In genomic region chr1:86394416-86394815, GRCh38 we compare ENCODE assay signal across 12 cellular contexts. TPM values are rescaled to one million over a fixed set of nuclear protein-coding genes. Genes with fewer than 3 reads are reported as not detected.
A peak's percentile ranks its signal among the peaks of the same experiment; 100 is the strongest.
DNase-seq lines count a peak whose midpoint lies in the region; ATAC-seq and TF ChIP-seq lines count a peak whose summit lies in the region.
"Had no signal": no experiment of that assay in that cellular context is flagged by ENCODE, and none has a peak within 500 bp of the region (broad histone marks: within the 10 kb centered on the region; RNA-seq: fewer than 3 reads in every experiment).

No MANE protein-coding gene starts in this region.

- peaks cover 64% of the 10 kb centered on the region for H3K4me1 Mint-ChIP-seq in activated T-cell treated with anti-CD3 and anti-CD28 coated beads, Interleukin-2, amount 50 U/mL, for 4 hours (ENCODE audit: low read depth)
- H3K4me1 Mint-ChIP-seq in activated T-helper 2 cell treated with anti-CD3 and anti-CD28 coated beads, Interferon-gamma antibody, Interleukin-2, Interleukin-4, amounts not matched to agents 10 μg/mL and 5 μg/mL and 100 μg/mL, durations not matched to agents 14 hours and 24 hours and 36 hours (ENCODE audit: low read depth) = peaks cover 47% of the 10 kb centered on the region
- H3K4me1 Mint-ChIP-seq in stimulated activated memory B cell treated with anti-CD40 and anti-IgM and Interleukin-4, amounts not matched to agents 10 μg/mL and 1 μg/mL and 100 μg/mL, for 72 hours = peaks cover 54% of the 10 kb centered on the region

- no peak for ATAC-seq in activated T-cell treated with anti-CD3 and anti-CD28 coated beads, Interleukin-2, amount 50 U/mL, for 4 hours
- ATAC-seq in stimulated activated memory B cell treated with anti-CD40 and anti-IgM and Interleukin-4, amounts not matched to agents 10 μg/mL and 1 μg/mL and 100 μg/mL, for 72 hours = no peak
- no peak for ATAC-seq in HG02938 (IDR thresholded peaks at IDR 0.05; ENCODE audit: unreplicated experiment)
- no peak for ATAC-seq in GM21381 (IDR thresholded peaks at IDR 0.05; ENCODE audit: unreplicated experiment)

- intact Hi-C loops in activated T-helper 2 cell treated with anti-CD3 and anti-CD28 coated beads, Interferon-gamma antibody, Interleukin-2, Interleukin-4, amounts not matched to agents 10 μg/mL and 5 μg/mL and 100 μg/mL, durations not matched to agents 14 hours and 24 hours and 36 hours (cut with micrococcal nuclease) = loop anchor here (10.0 kb wide), 2 partner anchors 520 to 650 kb away; partner anchors contain the start of genes HS2ST1 and SELENOF

- peak overlapping the region; percentile 19 for H3K4me3 ChIP-seq in fibroblast of the aortic adventitia (ENCODE audit: low read depth, low read length)

- peak overlapping the region; percentile 95 for H3K4me3 Mint-ChIP-seq in activated T-cell treated with anti-CD3 and anti-CD28 coated beads, Interleukin-2, amount 50 U/mL, for 4 hours
- H3K4me3 Mint-ChIP-seq in activated T-helper 2 cell treated with anti-CD3 and anti-CD28 coated beads, Interferon-gamma antibody, Interleukin-2, Interleukin-4, amounts not matched to agents 10 μg/mL and 5 μg/mL and 100 μg/mL, durations not matched to agents 14 hours and 24 hours and 36 hours (ENCODE audit: low read depth) = peak overlapping the region; percentile 15
- peak overlapping the region; percentile 15 for H3K4me3 Mint-ChIP-seq in stimulated activated memory B cell treated with anti-CD40 and anti-IgM and Interleukin-4, amounts not matched to agents 10 μg/mL and 1 μg/mL and 100 μg/mL, for 72 hours

- no peaks in the 10 kb centered on the region for H3K36me3 Mint-ChIP-seq in activated T-cell treated with anti-CD3 and anti-CD28 coated beads, Interleukin-2, amount 50 U/mL, for 4 hours (ENCODE audit: insufficient read depth)
- H3K36me3 Mint-ChIP-seq in activated T-helper 2 cell treated with anti-CD3 and anti-CD28 coated beads, Interferon-gamma antibody, Interleukin-2, Interleukin-4, amounts not matched to agents 10 μg/mL and 5 μg/mL and 100 μg/mL, durations not matched to agents 14 hours and 24 hours and 36 hours (ENCODE audit: low read depth) = peaks cover 28% of the 10 kb centered on the region
- no peaks in the 10 kb centered on the region for H3K36me3 Mint-ChIP-seq in stimulated activated memory B cell treated with anti-CD40 and anti-IgM and Interleukin-4, amounts not matched to agents 10 μg/mL and 1 μg/mL and 100 μg/mL, for 72 hours

- H3K27ac Mint-ChIP-seq in activated T-helper 2 cell treated with anti-CD3 and anti-CD28 coated beads, Interferon-gamma antibody, Interleukin-2, Interleukin-4, amounts not matched to agents 10 μg/mL and 5 μg/mL and 100 μg/mL, durations not matched to agents 14 hours and 24 hours and 36 hours = no peak overlapping the region
- H3K27ac Mint-ChIP-seq in stimulated activated memory B cell treated with anti-CD40 and anti-IgM and Interleukin-4, amounts not matched to agents 10 μg/mL and 1 μg/mL and 100 μg/mL, for 72 hours = peak overlapping the region; percentile 89

- no peak for DNase-seq in activated T-cell treated with anti-CD3 and anti-CD28 coated beads, Interleukin-2, amount 50 U/mL, for 4 hours
- DNase-seq in activated T-cell treated with anti-CD3 and anti-CD28 coated beads, Interleukin-2, amount 50 U/mL, for 1 hour = no peak
- no peak for DNase-seq in activated T-helper 2 cell treated with anti-CD3 and anti-CD28 coated beads, Interferon-gamma antibody, Interleukin-2, Interleukin-4, amounts not matched to agents 10 μg/mL and 5 μg/mL and 100 μg/mL, durations not matched to agents 14 hours and 24 hours and 36 hours (ENCODE audit: low spot score)
- DNase-seq in fibroblast of the aortic adventitia (ENCODE audit: low read depth) (peak; percentile 51), NCI-H1417 treated with DMSO at 0.1 percent for 48 hours (lab: John Stamatoyannopoulos, UW) (no peak)
- DNase-seq: NCI-H446; stimulated activated CD4-positive, alpha-beta T cell treated with anti-CD3 and anti-CD28 coated beads, Interleukin-15, amount 100 ng/mL, for 24 hours had no signal

- no peaks in the 10 kb centered on the region for H3K27me3 Mint-ChIP-seq in activated T-cell treated with anti-CD3 and anti-CD28 coated beads, Interleukin-2, amount 50 U/mL, for 4 hours (ENCODE audit: low read depth)
- peaks cover 1% of the 10 kb centered on the region for H3K27me3 Mint-ChIP-seq in activated T-helper 2 cell treated with anti-CD3 and anti-CD28 coated beads, Interferon-gamma antibody, Interleukin-2, Interleukin-4, amounts not matched to agents 10 μg/mL and 5 μg/mL and 100 μg/mL, durations not matched to agents 14 hours and 24 hours and 36 hours (ENCODE audit: low read depth)
- H3K27me3 Mint-ChIP-seq in stimulated activated memory B cell treated with anti-CD40 and anti-IgM and Interleukin-4, amounts not matched to agents 10 μg/mL and 1 μg/mL and 100 μg/mL, for 72 hours = no peaks in the 10 kb centered on the region

- no peak for TF ChIP-seq CTCF in fibroblast of the aortic adventitia (IDR thresholded peaks at IDR 0.05; ENCODE audit: insufficient read depth, low read length)

- no peaks in the 10 kb centered on the region for H3K9me3 Mint-ChIP-seq in activated T-cell treated with anti-CD3 and anti-CD28 coated beads, Interleukin-2, amount 50 U/mL, for 4 hours
- H3K9me3 Mint-ChIP-seq in activated T-helper 2 cell treated with anti-CD3 and anti-CD28 coated beads, Interferon-gamma antibody, Interleukin-2, Interleukin-4, amounts not matched to agents 10 μg/mL and 5 μg/mL and 100 μg/mL, durations not matched to agents 14 hours and 24 hours and 36 hours = peaks cover 5% of the 10 kb centered on the region
- H3K9me3 Mint-ChIP-seq in stimulated activated memory B cell treated with anti-CD40 and anti-IgM and Interleukin-4, amounts not matched to agents 10 μg/mL and 1 μg/mL and 100 μg/mL, for 72 hours = no peaks in the 10 kb centered on the region

RNA-seq across cellular contexts. Expression of gene ODF2L, which starts 1.7 kb away (rescaled TPM):
- 10 to 100 TPM; 10.7 to 18.7 (median 13.5) TPM for total RNA-seq in activated T-cell treated with anti-CD3 and anti-CD28 coated beads, Interleukin-2, amount 50 U/mL, for 4 hours
- total RNA-seq in activated T-helper 2 cell treated with anti-CD3 and anti-CD28 coated beads, Interferon-gamma antibody, Interleukin-2, Interleukin-4, amounts not matched to agents 10 μg/mL and 5 μg/mL and 100 μg/mL, durations not matched to agents 14 hours and 24 hours and 36 hours = 21.8 and 22.5 TPM in 2 replicates
- total RNA-seq in fibroblast of the aortic adventitia (ENCODE audit: low replicate concordance) = 52.4 and 65.9 TPM in 2 replicates

RNA-seq across cellular contexts. Expression of gene CLCA2, which starts 29.6 kb away (rescaled TPM):
- not detected for total RNA-seq in activated T-cell treated with anti-CD3 and anti-CD28 coated beads, Interleukin-2, amount 50 U/mL, for 4 hours
- not detected in 2 replicates for total RNA-seq in activated T-helper 2 cell treated with anti-CD3 and anti-CD28 coated beads, Interferon-gamma antibody, Interleukin-2, Interleukin-4, amounts not matched to agents 10 μg/mL and 5 μg/mL and 100 μg/mL, durations not matched to agents 14 hours and 24 hours and 36 hours
- total RNA-seq in fibroblast of the aortic adventitia (ENCODE audit: low replicate concordance) = 8.8 and 43.2 TPM in 2 replicates
- total RNA-seq: HT-29, thyroid gland had no signal

Comparison
In these comparisons a context has a peak if more than half of its experiments do, and no peak if none do; other contexts are left out.
1. H3K4me3 Mint-ChIP-seq: peak in every context shown above with its lines; median percentile 95 in activated T-cell treated with anti-CD3 and anti-CD28 coated beads, Interleukin-2, amount 50 U/mL, for 4 hours; 15 in activated T-helper 2 cell treated with anti-CD3 and anti-CD28 coated beads, Interferon-gamma antibody, Interleukin-2, Interleukin-4, amounts not matched to agents 10 μg/mL and 5 μg/mL and 100 μg/mL, durations not matched to agents 14 hours and 24 hours and 36 hours; 15 in stimulated activated memory B cell treated with anti-CD40 and anti-IgM and Interleukin-4, amounts not matched to agents 10 μg/mL and 1 μg/mL and 100 μg/mL, for 72 hours.